Comparison of ENCODE assay signal across 10 cellular contexts in genomic region chr6:15897063-15897934, GRCh38.
DNase-seq lines count a peak whose midpoint lies in the region; ATAC-seq and TF ChIP-seq lines count a peak whose summit lies in the region.
"Had no signal": no experiment of that assay in that cellular context is flagged by ENCODE, and none has a peak within 500 bp of the region (broad histone marks: within the 10 kb centered on the region; RNA-seq: fewer than 3 reads in every experiment).

No MANE protein-coding gene starts in this region.

- H3K36me3 ChIP-seq in heart right ventricle = no peaks in the 10 kb centered on the region

- DNase-seq in EL (peak; percentile 50), RPMI7951 (ENCODE audit: low read depth) (peak; percentile 76), heart right ventricle (peak in 1 of 2 donors; percentile 53), renal cortical epithelial cell (ENCODE audit: low read depth) (peak; percentile 65), NCI-H1930 (lab: John Stamatoyannopoulos, UW) (no peak), HPDE6-E6E7 (ENCODE audit: extremely low spot score) (no peak), NCI-H510A treated with DMSO at 0.1 percent for 48 hours (lab: John Stamatoyannopoulos, UW) (no peak)
- DNase-seq: midbrain, NCI-H526 treated with DMSO at 0.1 percent for 48 hours had no signal

- ATAC-seq in heart right ventricle (peak; percentile 61 to 92 (median 84)), HG03571 (IDR thresholded peaks at IDR 0.05; ENCODE audit: unreplicated experiment) (no peak)

- H3K4me3 ChIP-seq in heart right ventricle = peak overlapping the region in 3 of 10 donors; percentile 7 to 25 (median 13)

- intact Hi-C loops in heart right ventricle (cut with DNase I) = no loop called here

- H3K27me3 ChIP-seq in heart right ventricle = no peaks in the 10 kb centered on the region

- no peak for TF ChIP-seq CTCF in heart right ventricle (IDR thresholded peaks at IDR 0.05)

- WGBS in heart right ventricle, 2 donors = 39 to 55% methylated on average over 8 of the region's 8 CpGs

- H3K4me1 ChIP-seq in heart right ventricle = peaks cover 0 to 40% (median 16%) of the 10 kb centered on the region in 9 donors

- H3K27ac ChIP-seq in heart right ventricle = peak overlapping the region in 9 of 10 donors; percentile 38 to 76 (median 53)

- peaks cover 0 to 13% (median 2%) of the 10 kb centered on the region in 11 donors for H3K9me3 ChIP-seq in heart right ventricle

Comparison
In these comparisons a context has a peak if more than half of its experiments do, and no peak if none do; other contexts are left out.
1. DNase-seq: peak in EL (single experiment), RPMI7951 (single experiment) and renal cortical epithelial cell (single experiment); none in NCI-H1930 (0 of 2), HPDE6-E6E7 (single experiment) and NCI-H510A treated with DMSO at 0.1 percent for 48 hours (single experiment).